Comparison of ENCODE assay signal across 8 cellular contexts in the genomic region with DNA sequence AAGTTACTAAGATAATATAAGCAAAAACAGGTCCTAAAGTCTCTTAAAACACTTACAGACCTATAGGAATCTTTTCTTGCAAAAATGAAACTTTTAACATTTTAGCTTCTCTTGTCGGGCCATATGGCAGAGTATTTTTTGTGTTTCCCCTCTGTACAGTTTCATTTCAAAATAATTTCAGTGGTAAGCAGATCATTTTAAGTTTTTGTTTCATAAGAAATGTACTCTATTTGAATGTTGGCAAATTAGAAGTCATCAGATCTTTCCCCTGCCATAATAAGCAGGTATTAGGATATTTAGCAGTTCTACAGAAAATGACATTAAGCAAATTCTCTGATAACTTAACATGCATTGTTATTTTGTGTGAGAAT. TPM values are rescaled to one million over a fixed set of nuclear protein-coding genes. Genes with fewer than 3 reads are reported as not detected.
DNase-seq lines count a peak whose midpoint lies in the region; ATAC-seq and TF ChIP-seq lines count a peak whose summit lies in the region.

No MANE protein-coding gene starts in this region.

- no peaks in the 10 kb centered on the region for H3K36me3 Mint-ChIP-seq in activated CD4-positive, alpha-beta T cell treated with anti-CD3 and anti-CD28 coated beads, Interleukin-2, amount 10 ng/mL, durations not matched to agents 7 days and 5 days (ENCODE audit: low read depth)
- H3K36me3 Mint-ChIP-seq in brain = peaks cover 22% of the 10 kb centered on the region

- no peaks in the 10 kb centered on the region for H3K27me3 Mint-ChIP-seq in activated CD4-positive, alpha-beta T cell treated with anti-CD3 and anti-CD28 coated beads, Interleukin-2, amount 10 ng/mL, durations not matched to agents 7 days and 5 days
- no peaks in the 10 kb centered on the region for H3K27me3 Mint-ChIP-seq in brain

- TF ChIP-seq CTCF in brain (conservative IDR thresholded peaks at IDR 0.05) = no peak

- H3K9me3 Mint-ChIP-seq in activated CD4-positive, alpha-beta T cell treated with anti-CD3 and anti-CD28 coated beads, Interleukin-2, amount 10 ng/mL, durations not matched to agents 7 days and 5 days = no peaks in the 10 kb centered on the region
- H3K9me3 Mint-ChIP-seq in brain = no peaks in the 10 kb centered on the region

- no peaks in the 10 kb centered on the region for H3K36me3 ChIP-seq in stomach smooth muscle (ENCODE audit: control insufficient read depth in 2 of 2, insufficient read depth in 2 of 2, low read length in 2 of 2)

- POLR2A ChIA-PET in activated CD4-positive, alpha-beta T cell treated with anti-CD3 and anti-CD28 coated beads, Interleukin-2, amount 10 ng/mL, durations not matched to agents 7 days and 5 days (lab: Charles Lee) = interaction anchor here (0.7 kb wide), 1 partner anchor 251 kb away, joined by 4 read pairs; no protein-coding TSS in a partner anchor

- peak overlapping the region; percentile 43 for H3K27ac ChIP-seq in stomach smooth muscle (ENCODE audit: low read length)

- no peaks in the 10 kb centered on the region for H3K27me3 ChIP-seq in stomach smooth muscle (ENCODE audit: control insufficient read depth in 1 of 2, insufficient read depth in 2 of 2, low read length in 2 of 2)

- peak overlapping the region; percentile 47 to 61 for H3K4me3 ChIP-seq in stomach smooth muscle (ENCODE audit: low read length in 2 of 2)

- no peaks in the 10 kb centered on the region for H3K9me3 ChIP-seq in stomach smooth muscle (ENCODE audit: control insufficient read depth in 2 of 2, low read length in 2 of 2)

- peak; percentile 26 for ATAC-seq in HG03039 (IDR thresholded peaks at IDR 0.05; ENCODE audit: unreplicated experiment)

- DNase-seq in activated CD4-positive, alpha-beta T cell treated with anti-CD3 and anti-CD28 coated beads, Interleukin-2, amount 10 ng/mL, durations not matched to agents 7 days and 5 days = no peak
- DNase-seq in activated CD4-positive, alpha-beta T cell treated with anti-CD3 and anti-CD28 coated beads for 48 hours = no peak
- no peak for DNase-seq in NCI-H446 (lab: John Stamatoyannopoulos, UW)
- DNase-seq in NCI-H2171 (lab: John Stamatoyannopoulos, UW) = no peak
- no peak for DNase-seq in SW 1271 (lab: John Stamatoyannopoulos, UW)

- no peaks in the 10 kb centered on the region for H3K4me1 ChIP-seq in stomach smooth muscle (ENCODE audit: control insufficient read depth, insufficient read depth, low read length)

- H3K4me1 Mint-ChIP-seq in activated CD4-positive, alpha-beta T cell treated with anti-CD3 and anti-CD28 coated beads, Interleukin-2, amount 10 ng/mL, durations not matched to agents 7 days and 5 days = peaks cover 21% of the 10 kb centered on the region
- H3K4me1 Mint-ChIP-seq in brain = peaks cover 45% of the 10 kb centered on the region

- H3K9ac ChIP-seq in stomach smooth muscle (ENCODE audit: low read length in 2 of 2) = peak overlapping the region in 1 of 2 donors; percentile 32

- H3K27ac Mint-ChIP-seq in activated CD4-positive, alpha-beta T cell treated with anti-CD3 and anti-CD28 coated beads, Interleukin-2, amount 10 ng/mL, durations not matched to agents 7 days and 5 days = peak overlapping the region; percentile 75
- H3K27ac Mint-ChIP-seq in brain = peak overlapping the region; percentile 23 to 89 (median 81)

- CTCF ChIA-PET in activated CD4-positive, alpha-beta T cell treated with anti-CD3 and anti-CD28 coated beads, Interleukin-2, amount 10 ng/mL, durations not matched to agents 7 days and 5 days (lab: Charles Lee) = interaction anchor here (1.2 to 1.9 kb wide), 2 partner anchors 11 to 73 kb away, joined by 3 to 6 read pairs; no protein-coding TSS in a partner anchor

- peak overlapping the region; percentile 23 for H3K4me3 Mint-ChIP-seq in activated CD4-positive, alpha-beta T cell treated with anti-CD3 and anti-CD28 coated beads, Interleukin-2, amount 10 ng/mL, durations not matched to agents 7 days and 5 days
- H3K4me3 Mint-ChIP-seq in brain = peak overlapping the region; percentile 2 to 75 (median 36)

RNA-seq across cellular contexts. Expression of gene RGL1, which starts 37.9 kb away (rescaled TPM):
- total RNA-seq in activated CD4-positive, alpha-beta T cell treated with anti-CD3 and anti-CD28 coated beads, Interleukin-2, amount 10 ng/mL, durations not matched to agents 7 days and 5 days = 1 to 10 TPM; 2.6 TPM
- polyA plus RNA-seq in brain (ENCODE audit: insufficient read depth, low read depth, low replicate concordance) = 15.1 TPM
